Comparison of ENCODE assay signal across 8 cellular contexts in genomic region chr11:1640076-1640946, GRCh38. TPM values are rescaled to one million over a fixed set of nuclear protein-coding genes. Genes with fewer than 3 reads are reported as not detected.
DNase-seq lines count a peak whose midpoint lies in the region; ATAC-seq, FAIRE-seq and TF ChIP-seq lines count a peak whose summit lies in the region.

No MANE protein-coding gene starts in this region.

- H3K36me3 ChIP-seq in K562 (ENCODE audit: control insufficient read depth, insufficient read depth, low read length) (no peaks in the 10 kb centered on the region), kidney epithelial cell (ENCODE audit: control insufficient read depth, insufficient read depth, low read length) (no peaks in the 10 kb centered on the region), upper lobe of right lung (no peaks in the 10 kb centered on the region)

- H4K20me1 ChIP-seq in K562 (replicated peaks; ENCODE audit: control insufficient read depth, insufficient read depth, low read length), result peaks cover 8% of the 10 kb centered on the region

- CTCF ChIA-PET in AG04450 (lab: Charles Lee), result interaction anchor here (0.8 to 3.4 kb wide), 10 partner anchors 8 to 192 kb away, joined by 3 to 43 read pairs (median 4); partner anchors contain the start of gene KRTAP5-5
- CTCF ChIA-PET in K562 (lab: Yijun Ruan, JAX; ENCODE audit: low intra/inter-chr PET ratio), result interaction anchor here (0.6 kb wide), 1 partner anchor 13 kb away, joined by 3 read pairs; no protein-coding TSS in a partner anchor

- H3K4me1 ChIP-seq in K562 (replicated peaks in 1 of 2; ENCODE audit: control insufficient read depth in 2 of 2, insufficient read depth in 2 of 2, low read length in 2 of 2) (peaks cover 0 to 9% of the 10 kb centered on the region in 2 experiments; a peak in 2 of 5 replicates), upper lobe of right lung (no peaks in the 10 kb centered on the region)

- TF ChIP-seq CTCF in AG04450 (IDR thresholded peaks at IDR 0.05; ENCODE audit: low read depth, low read length) (peak; percentile 77), GM10266 (IDR thresholded peaks at IDR 0.05; ENCODE audit: control insufficient read depth, insufficient read depth, low read depth, missing control alignments) (peak; percentile 78), K562 (IDR thresholded peaks at IDR 0.05 in 2 of 3, conservative IDR thresholded peaks at IDR 0.05 in 1 of 3; ENCODE audit: insufficient read depth in 2 of 3, low read depth in 1 of 3, low read length in 3 of 3) (peak; percentile 65 to 88 (median 69)), kidney epithelial cell (IDR thresholded peaks at IDR 0.05; ENCODE audit: insufficient read depth, low read length, poor library complexity, severe bottlenecking) (peak; percentile 87), upper lobe of right lung (IDR thresholded peaks at IDR 0.05) (peak; percentile 76)

- in situ Hi-C loops in K562 (cut with MboI), result no loop called here

- no peak for TF ChIP-seq RAD21 in K562 (CRISPR knock-in tag; conservative IDR thresholded peaks at IDR 0.05 in 1 of 2, IDR thresholded peaks at IDR 0.05 in 1 of 2)

- H3K27me3 ChIP-seq in AG04450 (ENCODE audit: control insufficient read depth, insufficient read depth, low read length), result peaks cover 34% of the 10 kb centered on the region
- H3K27me3 ChIP-seq in K562 (ENCODE audit: control insufficient read depth in 2 of 2, insufficient read depth in 2 of 2, low read length in 2 of 2), result peaks cover 8 to 63% of the 10 kb centered on the region in 2 experiments; a peak in 4 of 5 replicates
- H3K27me3 ChIP-seq in kidney epithelial cell (ENCODE audit: control insufficient read depth, insufficient read depth, low read length), result peaks cover 32% of the 10 kb centered on the region
- no peaks in the 10 kb centered on the region for H3K27me3 ChIP-seq in upper lobe of right lung

- POLR2A ChIA-PET in AG04450 (lab: Yijun Ruan, JAX), result no interaction called here
- POLR2A ChIA-PET in K562 (lab: Yijun Ruan, JAX), result no interaction called here

- WGBS in K562 (ENCODE audit: insufficient coverage, low coverage, missing lambda C conversion rate), result 5% methylated on average over 32 of the region's 32 CpGs

- TF ChIP-seq EP300 in K562 (IDR thresholded peaks at IDR 0.05; ENCODE audit: low read length), result no peak

- TF ChIP-seq POLR2A in K562 (conservative IDR thresholded peaks at IDR 0.05), result no peak

- H3K79me2 ChIP-seq in K562 (ENCODE audit: control insufficient read depth, insufficient read depth, low read length), result no peaks in the 10 kb centered on the region

- ATAC-seq in K562, result peak; percentile 92
- ATAC-seq in upper lobe of right lung, result peak; percentile 76
- ATAC-seq in HG02884 (IDR thresholded peaks at IDR 0.05; ENCODE audit: unreplicated experiment), result no peak
- ATAC-seq in GM21390 (IDR thresholded peaks at IDR 0.05; ENCODE audit: unreplicated experiment), result no peak

- H3K9me1 ChIP-seq in K562 (ENCODE audit: control insufficient read depth, insufficient read depth, low read length), result no peaks in the 10 kb centered on the region

- no peak overlapping the region for H3K4me3 ChIP-seq in AG04450 (ENCODE audit: low read depth, low read length)
- H3K4me3 ChIP-seq in K562, result no peak overlapping the region
- H3K4me3 ChIP-seq in kidney epithelial cell (ENCODE audit: low read depth, low read length), result no peak overlapping the region
- H3K4me3 ChIP-seq in upper lobe of right lung, result no peak overlapping the region

- intact Hi-C loops in K562 (cut with micrococcal nuclease), result no loop called here
- intact Hi-C loops in upper lobe of right lung (cut with DNase I), result no loop called here

- no peak for DNase-seq in AG04450 (ENCODE audit: low read depth, low spot score)
- peak; percentile 69 for DNase-seq in GM10266 (ENCODE audit: extremely low spot score)
- DNase-seq in NCI-H526 treated with DMSO at 0.1 percent for 48 hours (lab: John Stamatoyannopoulos, UW), result peak; percentile 50
- peak; percentile 50 to 79 (median 72) for DNase-seq in K562 (ENCODE audit: extremely low read depth in 1 of 4, low spot score in 3 of 4)
- no peak for DNase-seq in kidney epithelial cell (ENCODE audit: low read depth)
- DNase-seq in upper lobe of right lung, result no peak

- no TSS peak for BruUV-seq in K562 (replicated peaks; lab: Mats Ljungman, UMichigan)

- H3K9me3 ChIP-seq in AG04450 (ENCODE audit: control insufficient read depth, insufficient read depth, low read length) (no peaks in the 10 kb centered on the region), K562 (replicated peaks; ENCODE audit: control insufficient read depth, insufficient read depth, low read depth, low read length) (no peaks in the 10 kb centered on the region), upper lobe of right lung (no peaks in the 10 kb centered on the region)

- no peak overlapping the region for H3K9ac ChIP-seq in K562 (ENCODE audit: insufficient read depth in 1 of 2, low read depth in 2 of 2, low read length in 2 of 2)

- H3K4me2 ChIP-seq in K562 (ENCODE audit: insufficient read depth, low read length), result no peak overlapping the region

- H3K27ac ChIP-seq in AG04450 (ENCODE audit: low read depth, low read length) (no peak overlapping the region), K562 (ENCODE audit: extremely low read depth, low read depth, low read length) (no peak overlapping the region), upper lobe of right lung (no peak overlapping the region)

- H2AFZ ChIP-seq in K562 (ENCODE audit: low read depth, low read length), result no peak overlapping the region

- FAIRE-seq in K562 (lab: Jason Lieb, UNC), result peak; percentile 74

RNA-seq across cellular contexts. Expression of gene KRTAP5-5, which starts 10.7 kb away (rescaled TPM):
- polyA plus RNA-seq in AG04450 (2011; rRNA removed) (not detected in 2 replicates), K562 (2011; rRNA removed) (not detected in 2 replicates), K562 (2014; fragmentation: Illumina TruSeq; extraction: Trizol) (not detected in 2 replicates), K562 (2014; fragmentation: Nextera tagmentation; extraction: Ambion mirVana) (not detected), K562 (2014; rRNA removed) (not detected in 2 replicates)
- polyA minus RNA-seq in AG04450 (2011; rRNA and poly(A)+ RNA removed), result not detected in 2 replicates
- not detected in 2 replicates for total RNA-seq in K562 (2011; cell fraction: chromatin; rRNA removed; ENCODE audit: low replicate concordance)
- not detected in 2 replicates for total RNA-seq in K562 (2011; cell fraction: nucleolus; rRNA removed)
- not detected in 2 replicates for total RNA-seq in K562 (2011; cell fraction: nucleoplasm; rRNA removed)
- total RNA-seq in K562 (2014; rRNA removed) (not detected in 2 replicates), K562 (2014; rRNA removed; fragmentation: Illumina TruSeq; extraction: Trizol) (not detected in 2 replicates), K562 (2015; rRNA removed; fragmentation: Illumina TruSeq; extraction: Trizol) (not detected in 2 replicates), K562 (2021) (not detected in 2 replicates), kidney epithelial cell (not detected in 2 replicates), upper lobe of right lung (not detected)
- not detected in 2 replicates for polyA plus RNA-seq in K562 (2011; cell fraction: cytosol; rRNA removed)
- polyA plus RNA-seq in K562 (2011; cell fraction: nucleus; rRNA removed), result not detected in 2 replicates
- not detected in 2 replicates for polyA plus RNA-seq in K562 (2012)
- not detected in 2 replicates for polyA minus RNA-seq in K562 (2011; rRNA and poly(A)+ RNA removed)
- polyA minus RNA-seq in K562 (2011; cell fraction: cytosol; rRNA and poly(A)+ RNA removed), result not detected in 2 replicates
- polyA minus RNA-seq in K562 (2011; cell fraction: nucleus; rRNA and poly(A)+ RNA removed), result not detected in 2 replicates

RNA-seq across cellular contexts. Expression of gene KRTAP5-4, which starts 18.4 kb away (rescaled TPM):
- polyA plus RNA-seq in AG04450 (2011; rRNA removed) (not detected in 2 replicates), K562 (2011; rRNA removed) (not detected in 2 replicates), K562 (2014; fragmentation: Illumina TruSeq; extraction: Trizol) (not detected in 2 replicates), K562 (2014; fragmentation: Nextera tagmentation; extraction: Ambion mirVana) (not detected), K562 (2014; rRNA removed) (not detected in 2 replicates)
- not detected in 2 replicates for polyA minus RNA-seq in AG04450 (2011; rRNA and poly(A)+ RNA removed)
- not detected in 2 replicates for total RNA-seq in K562 (2011; cell fraction: chromatin; rRNA removed; ENCODE audit: low replicate concordance)
- total RNA-seq in K562 (2011; cell fraction: nucleolus; rRNA removed), result not detected in 2 replicates
- total RNA-seq in K562 (2011; cell fraction: nucleoplasm; rRNA removed), result not detected in 2 replicates
- total RNA-seq in K562 (2014; rRNA removed) (not detected in 2 replicates), K562 (2014; rRNA removed; fragmentation: Illumina TruSeq; extraction: Trizol) (not detected in 2 replicates), K562 (2015; rRNA removed; fragmentation: Illumina TruSeq; extraction: Trizol) (not detected in 2 replicates), K562 (2021) (not detected in 2 replicates), kidney epithelial cell (not detected in 2 replicates), upper lobe of right lung (not detected)
- not detected in 2 replicates for polyA plus RNA-seq in K562 (2011; cell fraction: cytosol; rRNA removed)
- not detected in 2 replicates for polyA plus RNA-seq in K562 (2011; cell fraction: nucleus; rRNA removed)
- not detected in 2 replicates for polyA plus RNA-seq in K562 (2012)
- not detected in 2 replicates for polyA minus RNA-seq in K562 (2011; rRNA and poly(A)+ RNA removed)
- polyA minus RNA-seq in K562 (2011; cell fraction: cytosol; rRNA and poly(A)+ RNA removed), result not detected in 2 replicates
- polyA minus RNA-seq in K562 (2011; cell fraction: nucleus; rRNA and poly(A)+ RNA removed), result not detected in 2 replicates

RNA-seq across cellular contexts. Expression of gene KRTAP5-3, which starts 32.0 kb away (rescaled TPM):
- polyA plus RNA-seq in AG04450 (2011; rRNA removed) (not detected in 2 replicates), K562 (2011; rRNA removed) (not detected in 2 replicates), K562 (2014; fragmentation: Illumina TruSeq; extraction: Trizol) (not detected in 2 replicates), K562 (2014; fragmentation: Nextera tagmentation; extraction: Ambion mirVana) (not detected), K562 (2014; rRNA removed) (not detected in 2 replicates)
- polyA minus RNA-seq in AG04450 (2011; rRNA and poly(A)+ RNA removed), result not detected in 2 replicates
- total RNA-seq in K562 (2011; cell fraction: chromatin; rRNA removed; ENCODE audit: low replicate concordance), result not detected in 2 replicates
- not detected in 2 replicates for total RNA-seq in K562 (2011; cell fraction: nucleolus; rRNA removed)
- total RNA-seq in K562 (2011; cell fraction: nucleoplasm; rRNA removed), result not detected in 2 replicates
- total RNA-seq in K562 (2014; rRNA removed) (not detected in 2 replicates), K562 (2014; rRNA removed; fragmentation: Illumina TruSeq; extraction: Trizol) (not detected in 2 replicates), K562 (2015; rRNA removed; fragmentation: Illumina TruSeq; extraction: Trizol) (not detected in 2 replicates), K562 (2021) (not detected in 2 replicates), kidney epithelial cell (not detected in 2 replicates), upper lobe of right lung (not detected)
- not detected in 2 replicates for polyA plus RNA-seq in K562 (2011; cell fraction: cytosol; rRNA removed)
- not detected in 2 replicates for polyA plus RNA-seq in K562 (2011; cell fraction: nucleus; rRNA removed)
- polyA plus RNA-seq in K562 (2012), result not detected in 2 replicates
- not detected in 2 replicates for polyA minus RNA-seq in K562 (2011; rRNA and poly(A)+ RNA removed)
- not detected in 2 replicates for polyA minus RNA-seq in K562 (2011; cell fraction: cytosol; rRNA and poly(A)+ RNA removed)
- not detected in 2 replicates for polyA minus RNA-seq in K562 (2011; cell fraction: nucleus; rRNA and poly(A)+ RNA removed)

RNA-seq across cellular contexts. Expression of gene KRTAP5-2, which starts 42.2 kb away (rescaled TPM):
- polyA plus RNA-seq in AG04450 (2011; rRNA removed), result not detected in 2 replicates
- not detected in 2 replicates for polyA minus RNA-seq in AG04450 (2011; rRNA and poly(A)+ RNA removed)
- not detected in 2 replicates for total RNA-seq in K562 (2011; cell fraction: chromatin; rRNA removed; ENCODE audit: low replicate concordance)
- not detected in 2 replicates for total RNA-seq in K562 (2011; cell fraction: nucleolus; rRNA removed)
- not detected in 2 replicates for total RNA-seq in K562 (2011; cell fraction: nucleoplasm; rRNA removed)
- not detected in 2 replicates for total RNA-seq in K562 (2014; rRNA removed)
- not detected in 2 replicates for total RNA-seq in K562 (2014; rRNA removed; fragmentation: Illumina TruSeq; extraction: Trizol)
- not detected in 2 replicates for total RNA-seq in K562 (2015; rRNA removed; fragmentation: Illumina TruSeq; extraction: Trizol)
- total RNA-seq in K562 (2021), result not detected in 2 replicates
- polyA plus RNA-seq in K562 (2011; rRNA removed), result not detected in 2 replicates
- not detected in 2 replicates for polyA plus RNA-seq in K562 (2011; cell fraction: cytosol; rRNA removed)
- polyA plus RNA-seq in K562 (2011; cell fraction: nucleus; rRNA removed), result not detected in 2 replicates
- not detected in 2 replicates for polyA plus RNA-seq in K562 (2012)
- not detected in 2 replicates for polyA plus RNA-seq in K562 (2014; fragmentation: Illumina TruSeq; extraction: Trizol)
- not detected for polyA plus RNA-seq in K562 (2014; fragmentation: Nextera tagmentation; extraction: Ambion mirVana)
- polyA plus RNA-seq in K562 (2014; rRNA removed), result not detected in 2 replicates
- polyA minus RNA-seq in K562 (2011; rRNA and poly(A)+ RNA removed), result not detected in 2 replicates
- polyA minus RNA-seq in K562 (2011; cell fraction: cytosol; rRNA and poly(A)+ RNA removed), result not detected in 2 replicates
- not detected in 2 replicates for polyA minus RNA-seq in K562 (2011; cell fraction: nucleus; rRNA and poly(A)+ RNA removed)
- total RNA-seq in kidney epithelial cell, result not detected in 2 replicates
- not detected for total RNA-seq in upper lobe of right lung

RNA-seq across cellular contexts. Expression of gene KRTAP5-1, which starts 55.2 kb away (rescaled TPM):
- polyA plus RNA-seq in AG04450 (2011; rRNA removed) (not detected in 2 replicates), K562 (2011; rRNA removed) (not detected in 2 replicates), K562 (2014; fragmentation: Illumina TruSeq; extraction: Trizol) (not detected in 2 replicates), K562 (2014; fragmentation: Nextera tagmentation; extraction: Ambion mirVana) (not detected), K562 (2014; rRNA removed) (not detected in 2 replicates)
- polyA minus RNA-seq in AG04450 (2011; rRNA and poly(A)+ RNA removed), result not detected in 2 replicates
- total RNA-seq in K562 (2011; cell fraction: chromatin; rRNA removed; ENCODE audit: low replicate concordance), result not detected in 2 replicates
- not detected in 2 replicates for total RNA-seq in K562 (2011; cell fraction: nucleolus; rRNA removed)
- total RNA-seq in K562 (2011; cell fraction: nucleoplasm; rRNA removed), result not detected in 2 replicates
- total RNA-seq in K562 (2014; rRNA removed) (not detected in 2 replicates), K562 (2014; rRNA removed; fragmentation: Illumina TruSeq; extraction: Trizol) (not detected in 2 replicates), K562 (2015; rRNA removed; fragmentation: Illumina TruSeq; extraction: Trizol) (not detected in 2 replicates), K562 (2021) (not detected in 2 replicates), kidney epithelial cell (not detected in 2 replicates), upper lobe of right lung (not detected)
- not detected in 2 replicates for polyA plus RNA-seq in K562 (2011; cell fraction: cytosol; rRNA removed)
- not detected in 2 replicates for polyA plus RNA-seq in K562 (2011; cell fraction: nucleus; rRNA removed)
- not detected in 2 replicates for polyA plus RNA-seq in K562 (2012)
- not detected in 2 replicates for polyA minus RNA-seq in K562 (2011; rRNA and poly(A)+ RNA removed)
- not detected in 2 replicates for polyA minus RNA-seq in K562 (2011; cell fraction: cytosol; rRNA and poly(A)+ RNA removed)
- polyA minus RNA-seq in K562 (2011; cell fraction: nucleus; rRNA and poly(A)+ RNA removed), result not detected in 2 replicates

Comparison
In these comparisons a context has a peak if more than half of its experiments do, and no peak if none do; other contexts are left out.
1. DNase-seq: peak in GM10266 (single experiment), NCI-H526 treated with DMSO at 0.1 percent for 48 hours (single experiment) and K562 (4 of 4); none in AG04450 (single experiment), kidney epithelial cell (single experiment) and upper lobe of right lung (single experiment).
2. ATAC-seq: peak in K562 (single experiment) and upper lobe of right lung (single experiment); none in HG02884 (single experiment) and GM21390 (single experiment).
3. Peak in every context shown above with its lines, with median percentiles within 50 percentile points of each other: CTCF ChIP-seq.